Comparison of ENCODE assay signal across 8 cellular contexts in the genomic region with DNA sequence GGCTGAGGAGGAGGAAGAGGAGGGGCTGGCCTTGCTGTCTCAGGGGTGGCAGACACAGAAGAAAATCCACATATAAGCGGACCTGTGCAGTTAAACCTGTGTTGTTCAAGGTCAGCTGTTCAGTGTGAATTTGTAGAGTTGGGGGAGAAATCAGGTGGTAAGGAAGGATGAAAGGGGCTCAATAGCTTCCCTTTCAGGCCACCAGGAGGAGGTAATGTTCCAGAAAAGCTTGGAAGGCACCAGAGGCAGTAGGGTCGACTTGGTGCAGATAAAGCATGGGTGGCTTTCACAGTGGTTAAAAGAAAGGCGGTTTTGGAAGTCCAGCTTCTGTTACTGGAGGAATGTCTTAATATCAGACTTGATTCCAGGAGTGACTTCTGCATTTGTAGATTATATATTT.
DNase-seq lines count a peak whose midpoint lies in the region; ATAC-seq and TF ChIP-seq lines count a peak whose summit lies in the region.

No MANE protein-coding gene starts in this region.

- H3K4me3 ChIP-seq in Karpas-422 (ENCODE audit: low read length) (no peak overlapping the region), colonic mucosa (no peak overlapping the region)

- H3K27ac Mint-ChIP-seq in nephron progenitor cell: no peak overlapping the region

- no peak overlapping the region for H3K4me2 ChIP-seq in Karpas-422 (ENCODE audit: low read depth, low read length, poor library complexity, severe bottlenecking)

- H3K4me1 Mint-ChIP-seq in nephron progenitor cell: no peaks in the 10 kb centered on the region

- no peaks in the 10 kb centered on the region for H3K79me2 ChIP-seq in Karpas-422 (ENCODE audit: low read length)

- peak; percentile 67 for DNase-seq in Karpas-422
- DNase-seq in nephron progenitor cell: peak; percentile 33
- no peak for DNase-seq in activated CD4-positive, CD25-positive, alpha-beta regulatory T cell (lab: John Stamatoyannopoulos, UW)
- no peak for DNase-seq in NCI-H2029 (lab: John Stamatoyannopoulos, UW)
- no peak for DNase-seq in colonic mucosa
- no peak for DNase-seq in activated CD8-positive, alpha-beta memory T cell treated with anti-CD3 and anti-CD28 coated beads, Interleukin-2, amount 50 U/mL, for 4 hours

- H3K9me3 Mint-ChIP-seq in nephron progenitor cell: no peaks in the 10 kb centered on the region

- H3K9me3 ChIP-seq in Karpas-422 (ENCODE audit: low read length): no peaks in the 10 kb centered on the region
- no peaks in the 10 kb centered on the region for H3K9me3 ChIP-seq in colonic mucosa

- TF ChIP-seq CTCF in VCaP (conservative IDR thresholded peaks at IDR 0.05) (peak; percentile 30), nephron progenitor cell (IDR thresholded peaks at IDR 0.05) (peak; percentile 63), colonic mucosa (IDR thresholded peaks at IDR 0.05) (no peak)

- intact Hi-C loops in colonic mucosa (cut with DNase I): no loop called here

- H3K4me1 ChIP-seq in Karpas-422 (ENCODE audit: low read length) (no peaks in the 10 kb centered on the region), colonic mucosa (no peaks in the 10 kb centered on the region)

- no peak overlapping the region for H3K9ac ChIP-seq in Karpas-422 (ENCODE audit: low read length)
- no peak overlapping the region for H3K9ac ChIP-seq in colonic mucosa (ENCODE audit: low read depth in 2 of 2, low read length in 2 of 2)

- no peak overlapping the region for H2AFZ ChIP-seq in Karpas-422 (ENCODE audit: low read length)

- H3K27me3 Mint-ChIP-seq in nephron progenitor cell (ENCODE audit: low read depth, poor library complexity): peaks cover 11% of the 10 kb centered on the region

- H3K36me3 ChIP-seq in Karpas-422 (ENCODE audit: insufficient read depth, low read length) (no peaks in the 10 kb centered on the region), colonic mucosa (no peaks in the 10 kb centered on the region)

- peak; percentile 57 for ATAC-seq in GM18517 (IDR thresholded peaks at IDR 0.05; ENCODE audit: unreplicated experiment)

- no peaks in the 10 kb centered on the region for H3K36me3 Mint-ChIP-seq in nephron progenitor cell (ENCODE audit: low read depth)

- no peak overlapping the region for H3K4me3 Mint-ChIP-seq in nephron progenitor cell

- no peaks in the 10 kb centered on the region for H4K20me1 ChIP-seq in Karpas-422 (ENCODE audit: insufficient read depth, low read depth, low read length)

- H3K9me2 ChIP-seq in Karpas-422 (replicated peaks; ENCODE audit: insufficient read depth, low read length): no peaks in the 10 kb centered on the region

- H3K27ac ChIP-seq in Karpas-422 (ENCODE audit: low read length) (no peak overlapping the region), VCaP (no peak overlapping the region), colonic mucosa (no peak overlapping the region)

- H3K27me3 ChIP-seq in Karpas-422 (ENCODE audit: low read length): no peaks in the 10 kb centered on the region
- H3K27me3 ChIP-seq in colonic mucosa: no peaks in the 10 kb centered on the region

Comparison
In these comparisons a context has a peak if more than half of its experiments do, and no peak if none do; other contexts are left out.
1. DNase-seq: peak in Karpas-422 (single experiment) and nephron progenitor cell (single experiment); none in activated CD4-positive, CD25-positive, alpha-beta regulatory T cell (0 of 4), NCI-H2029 (single experiment), colonic mucosa (single experiment) and activated CD8-positive, alpha-beta memory T cell treated with anti-CD3 and anti-CD28 coated beads, Interleukin-2, amount 50 U/mL, for 4 hours (single experiment).